20 cellular contexts compared by ENCODE assay signal in genomic region chr11:128058580-128059208, GRCh38.
DNase-seq lines count a peak whose midpoint lies in the region; ATAC-seq, FAIRE-seq and TF ChIP-seq lines count a peak whose summit lies in the region.
"Had no signal": no experiment of that assay in that cellular context is flagged by ENCODE, and none has a peak within 500 bp of the region (broad histone marks: within the 10 kb centered on the region; RNA-seq: fewer than 3 reads in every experiment).

No MANE protein-coding gene starts in this region.

- ATAC-seq in activated naive CD4-positive, alpha-beta T cell treated with anti-CD3 and anti-CD28 coated beads, Interleukin-2, amount 50 U/mL, for 72 hours, result peak; percentile 43 to 74
- ATAC-seq in HG03520 (IDR thresholded peaks at IDR 0.05; ENCODE audit: unreplicated experiment), result no peak

- TF ChIP-seq CTCF in epithelial cell of esophagus (IDR thresholded peaks at IDR 0.05; ENCODE audit: insufficient read depth, low read depth, low read length, missing control alignments), result no peak
- no peak for TF ChIP-seq CTCF in type B pancreatic cell (conservative IDR thresholded peaks at IDR 0.05)

- no peak overlapping the region for H3K4me3 ChIP-seq in epithelial cell of esophagus (ENCODE audit: low read length)
- H3K4me3 ChIP-seq: neural progenitor cell, tibial nerve had no signal

- peaks cover 0 to 9% of the 10 kb centered on the region in 2 donors for H3K9me3 Mint-ChIP-seq in activated naive CD4-positive, alpha-beta T cell treated with anti-CD3 and anti-CD28 coated beads, Interleukin-2, amount 50 U/mL, for 72 hours
- no peaks in the 10 kb centered on the region for H3K9me3 Mint-ChIP-seq in type B pancreatic cell
- H3K9me3 Mint-ChIP-seq: CD4-positive, alpha-beta T cell had no signal

- FAIRE-seq in H54 (lab: Jason Lieb, UNC), result no peak
- FAIRE-seq: colon, HTR-8/SVneo, kidney had no signal

- H3K27me3 Mint-ChIP-seq in type B pancreatic cell, result no peaks in the 10 kb centered on the region
- H3K27me3 Mint-ChIP-seq: CD4-positive, alpha-beta T cell had no signal

- peaks cover under 1% of the 10 kb centered on the region for H3K4me1 Mint-ChIP-seq in type B pancreatic cell (ENCODE audit: unreplicated experiment)
- H3K4me1 Mint-ChIP-seq: neural progenitor cell had no signal

- no peak for DNase-seq in activated naive CD4-positive, alpha-beta T cell treated with anti-CD3 and anti-CD28 coated beads, Interleukin-2, amount 50 U/mL, for 72 hours (ENCODE audit: low spot score in 2 of 2)
- DNase-seq in activated naive CD4-positive, alpha-beta T cell (lab: John Stamatoyannopoulos, UW), result no peak
- DNase-seq in RPMI8226, result peak; percentile 19
- DNase-seq in epithelial cell of esophagus (ENCODE audit: low read depth), result peak; percentile 26
- no peak for DNase-seq in type B pancreatic cell (ENCODE audit: extremely low spot score, unreplicated experiment)
- DNase-seq in putamen (ENCODE audit: low spot score), result no peak
- no peak for DNase-seq in H54 (ENCODE audit: insufficient read length, low spot score)
- DNase-seq: activated effector memory CD4-positive, alpha-beta T cell treated with Interleukin-2 at 50 U/mL for 16 hours; CD4-positive, alpha-beta T cell; EL; foreskin melanocyte; GOT3; kidney; NCI-H226; SW 1271 had no signal

- H3K4me3 Mint-ChIP-seq in type B pancreatic cell, result no peak overlapping the region
- H3K4me3 Mint-ChIP-seq: CD4-positive, alpha-beta T cell; neural progenitor cell had no signal

- H3K27ac Mint-ChIP-seq in activated naive CD4-positive, alpha-beta T cell treated with anti-CD3 and anti-CD28 coated beads, Interleukin-2, amount 50 U/mL, for 72 hours, result no peak overlapping the region
- no peak overlapping the region for H3K27ac Mint-ChIP-seq in type B pancreatic cell
- H3K27ac Mint-ChIP-seq: CD4-positive, alpha-beta T cell; neural progenitor cell had no signal

- TF ChIP-seq POLR2A in H54 (IDR thresholded peaks at IDR 0.05; ENCODE audit: low read depth, low read length), result no peak

- peaks cover 0 to 6% of the 10 kb centered on the region in 2 donors for H3K36me3 Mint-ChIP-seq in activated naive CD4-positive, alpha-beta T cell treated with anti-CD3 and anti-CD28 coated beads, Interleukin-2, amount 50 U/mL, for 72 hours
- H3K36me3 Mint-ChIP-seq in type B pancreatic cell, result no peaks in the 10 kb centered on the region

Comparison
In these comparisons a context has a peak if more than half of its experiments do, and no peak if none do; other contexts are left out.
1. DNase-seq: peak in RPMI8226 (single experiment) and epithelial cell of esophagus (single experiment); none in activated naive CD4-positive, alpha-beta T cell treated with anti-CD3 and anti-CD28 coated beads, Interleukin-2, amount 50 U/mL, for 72 hours (0 of 2), activated naive CD4-positive, alpha-beta T cell (0 of 4), type B pancreatic cell (single experiment), putamen (single experiment) and H54 (single experiment).